In genomic region chr1:120558303-120559060, GRCh38 we compare ENCODE assay signal across 8 cellular contexts.
DNase-seq lines count a peak whose midpoint lies in the region; ATAC-seq, FAIRE-seq and TF ChIP-seq lines count a peak whose summit lies in the region.
"Not testable (repeated sequence)": the region's sequence is repeated elsewhere in the genome, so short reads cannot be mapped to it uniquely, and the experiment has no call there.

No MANE protein-coding gene starts in this region.

- not testable (repeated sequence) for H3K9me3 ChIP-seq in kidney (ENCODE audit: control insufficient read depth in 1 of 2, low read length in 2 of 2)

- H3K36me3 ChIP-seq in kidney (ENCODE audit: control insufficient read depth in 1 of 2, insufficient read depth in 2 of 2, low read length in 2 of 2) = not testable (repeated sequence)

- H3K27me3 Mint-ChIP-seq in activated CD4-positive, alpha-beta T cell treated with anti-CD3 and anti-CD28 coated beads, Interleukin-2, amount 10 ng/mL, durations not matched to agents 24 days and 14 days = not testable (repeated sequence)

- not testable (repeated sequence) for TF ChIP-seq CTCF in kidney (IDR thresholded peaks at IDR 0.05; ENCODE audit: borderline replicate concordance, extremely low read depth, insufficient read depth)

- in situ Hi-C loops in ACHN (cut with HindIII; ENCODE audit: low pct_ligation_motif_present, low pct_unique_long_range_greater_than_20kb, low sequenced_read_pairs) = not testable (repeated sequence)

- H3K4me3 Mint-ChIP-seq in activated CD4-positive, alpha-beta T cell treated with anti-CD3 and anti-CD28 coated beads, Interleukin-2, amount 10 ng/mL, durations not matched to agents 24 days and 14 days = peak overlapping the region; percentile 79

- H3K27ac ChIP-seq in kidney (ENCODE audit: low read depth in 2 of 2, low read length in 2 of 2) = peak overlapping the region in 1 of 2 donors; percentile 67
- peak overlapping the region in 13 of 21 experiments; percentile 35 to 76 (median 60) for H3K27ac ChIP-seq in skin epidermis

- peak; percentile 84 for ATAC-seq in GM19328 (IDR thresholded peaks at IDR 0.05; ENCODE audit: unreplicated experiment)
- peak; percentile 85 for ATAC-seq in HG03159 (IDR thresholded peaks at IDR 0.05; ENCODE audit: unreplicated experiment)

- not testable (repeated sequence) for H3K4me1 Mint-ChIP-seq in activated CD4-positive, alpha-beta T cell treated with anti-CD3 and anti-CD28 coated beads, Interleukin-2, amount 10 ng/mL, durations not matched to agents 24 days and 14 days

- not testable (repeated sequence) for H3K36me3 Mint-ChIP-seq in activated CD4-positive, alpha-beta T cell treated with anti-CD3 and anti-CD28 coated beads, Interleukin-2, amount 10 ng/mL, durations not matched to agents 24 days and 14 days (ENCODE audit: low read depth)

- H3K9ac ChIP-seq in kidney (ENCODE audit: low read length in 2 of 2) = not testable (repeated sequence)

- DNase-seq in ACHN = peak; percentile 63
- peak; percentile 65 for DNase-seq in NCI-H345 (lab: John Stamatoyannopoulos, UW)
- peak; percentile 92 for DNase-seq in activated CD4-positive, alpha-beta T cell treated with anti-CD3 and anti-CD28 coated beads, Interleukin-2, amount 10 ng/mL, durations not matched to agents 24 days and 14 days
- peak; percentile 53 for DNase-seq in cerebellar cortex (ENCODE audit: low spot score)
- peak; percentile 91 for DNase-seq in kidney

- not testable (repeated sequence) for H3K4me1 ChIP-seq in kidney (ENCODE audit: control insufficient read depth in 1 of 2, insufficient read depth in 1 of 2, low read depth in 1 of 2, low read length in 2 of 2)

- intact Hi-C loops in activated CD4-positive, alpha-beta T cell treated with anti-CD3 and anti-CD28 coated beads, Interleukin-2, amount 10 ng/mL, durations not matched to agents 24 days and 14 days (cut with micrococcal nuclease); kidney (cut with DNase I): not testable (repeated sequence)

- H3K4me3 ChIP-seq in kidney (ENCODE audit: low read length in 2 of 2) (peak overlapping the region; percentile 43 to 56), skin epidermis (peak overlapping the region; percentile 32 to 45 (median 43))

- not testable (repeated sequence) for FAIRE-seq in kidney (lab: Jason Lieb, UNC)

- not testable (repeated sequence) for H3K9me3 Mint-ChIP-seq in activated CD4-positive, alpha-beta T cell treated with anti-CD3 and anti-CD28 coated beads, Interleukin-2, amount 10 ng/mL, durations not matched to agents 24 days and 14 days

- H3K27ac Mint-ChIP-seq in activated CD4-positive, alpha-beta T cell treated with anti-CD3 and anti-CD28 coated beads, Interleukin-2, amount 10 ng/mL, durations not matched to agents 24 days and 14 days = peak overlapping the region; percentile 78
